8 cellular contexts compared by ENCODE assay signal in the genomic region with DNA sequence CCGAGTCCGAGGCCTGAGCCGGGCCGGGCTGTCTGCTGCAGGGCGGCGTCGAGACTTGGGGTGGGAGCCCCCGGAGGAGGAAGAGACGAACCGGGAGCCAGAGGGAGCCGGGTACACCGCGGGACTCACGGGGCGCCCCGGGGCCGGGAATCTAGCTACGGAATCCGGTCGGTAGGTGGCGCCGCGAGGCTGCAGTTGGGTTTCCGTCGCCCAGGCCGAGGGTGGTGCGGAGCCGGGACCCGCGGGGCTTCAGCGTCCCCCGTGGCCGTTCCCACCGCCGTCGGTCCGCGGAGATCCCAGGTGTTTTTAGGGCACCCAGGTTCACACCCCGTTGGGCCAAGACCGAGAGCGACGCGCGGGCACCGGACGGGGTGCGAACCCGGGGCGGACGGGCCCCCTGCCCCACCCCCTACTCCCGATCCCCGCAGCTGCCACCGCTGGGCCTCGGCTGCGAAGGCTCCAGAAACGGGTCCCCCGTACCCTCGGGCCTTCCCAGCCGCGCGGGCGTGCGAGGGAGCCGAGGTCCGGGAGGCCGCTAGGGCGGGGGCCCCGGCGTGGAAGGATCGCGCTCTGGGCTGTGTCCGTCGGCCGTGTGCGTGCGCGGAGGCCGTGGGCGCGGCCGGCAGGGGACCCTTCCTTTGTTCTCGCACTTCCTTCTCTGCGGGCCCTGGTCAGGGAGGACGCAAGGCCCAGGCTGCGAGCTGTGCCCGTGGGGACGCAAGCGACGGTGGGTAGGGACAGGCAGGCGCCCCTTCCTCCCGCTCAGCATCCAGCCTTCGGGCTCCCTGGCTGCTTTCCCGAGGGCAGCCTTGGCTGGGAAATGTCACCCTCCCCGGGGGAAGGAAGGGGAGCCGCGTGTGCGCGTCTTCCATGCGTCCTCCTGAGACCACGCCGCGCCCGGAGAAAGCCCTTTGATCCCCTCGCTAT.
DNase-seq lines count a peak whose midpoint lies in the region; ATAC-seq and TF ChIP-seq lines count a peak whose summit lies in the region.

No MANE protein-coding gene starts in this region.

- no peak for TF ChIP-seq EP300 in ovary (IDR thresholded peaks at IDR 0.05)

- H3K27me3 ChIP-seq in ovary (no peaks in the 10 kb centered on the region), thoracic aorta (replicated peaks; ENCODE audit: insufficient read depth) (no peaks in the 10 kb centered on the region)

- H3K36me3 ChIP-seq in ovary, result no peaks in the 10 kb centered on the region
- H3K36me3 ChIP-seq in thoracic aorta, result no peaks in the 10 kb centered on the region

- intact Hi-C loops in head of caudate nucleus (cut with DNase I), result loop anchor here (10.0 kb wide), 1 partner anchor 1087 kb away; no protein-coding TSS in a partner anchor
- intact Hi-C loops in ovary (cut with DNase I), result loop anchor here (5.0 to 10.0 kb wide), 7 partner anchors 149 to 1087 kb away; no protein-coding TSS in a partner anchor

- DNase-seq in AG09309 (ENCODE audit: low read depth) (peak; percentile 8), GM19238 (ENCODE audit: insufficient read length, low spot score) (peak; percentile 93), Kasumi-1 (lab: John Stamatoyannopoulos, UW) (peak; percentile 27 to 36), SK-N-DZ (ENCODE audit: low spot score) (peak; percentile 69), head of caudate nucleus (peak; percentile 39 to 93 (median 84)), ovary (peak; percentile 82 to 93 (median 89)), thoracic aorta (ENCODE audit: low spot score) (no peak)
- DNase-seq in activated naive CD4-positive, alpha-beta T cell treated with anti-CD3 and anti-CD28 coated beads, Interleukin-2, amount 50 U/mL, for 16 hours, result peak; percentile 82

- H3K27ac ChIP-seq in ovary, result peak overlapping the region; percentile 75 to 89
- no peak overlapping the region for H3K27ac ChIP-seq in thoracic aorta

- TF ChIP-seq CTCF in AG09309 (IDR thresholded peaks at IDR 0.05; ENCODE audit: control insufficient read depth, insufficient read depth, low read depth, low read length, missing control alignments) (peak; percentile 88), ovary (IDR thresholded peaks at IDR 0.05) (peak; percentile 87 to 89 (median 89)), thoracic aorta (IDR thresholded peaks at IDR 0.05) (peak; percentile 89)

- H3K9me3 ChIP-seq in ovary (no peaks in the 10 kb centered on the region), thoracic aorta (no peaks in the 10 kb centered on the region)

- TF ChIP-seq POLR2A in ovary (IDR thresholded peaks at IDR 0.05), result peak; percentile 20

- H3K4me1 ChIP-seq in ovary (ENCODE audit: insufficient read depth) (peaks cover 6% of the 10 kb centered on the region), thoracic aorta (ENCODE audit: control insufficient read depth in 1 of 2, low read depth in 2 of 2) (peaks cover 3 to 7% of the 10 kb centered on the region in 2 donors)

- no peak for ATAC-seq in thoracic aorta (ENCODE audit: insufficient number of reproducible peaks, low FRiP score, low read depth)

- H3K4me3 ChIP-seq in AG09309 (ENCODE audit: control insufficient read depth, low read depth, low read length) (peak overlapping the region; percentile 58), ovary (peak overlapping the region; percentile 70), thoracic aorta (peak overlapping the region; percentile 75)

- WGBS in ovary, 3 donors, result 2 to 5% (median 3%) methylated on average over 74 to 104 of the region's 104 CpGs

Comparison
In these comparisons a context has a peak if more than half of its experiments do, and no peak if none do; other contexts are left out.
1. H3K27ac ChIP-seq: peak in ovary (2 of 2); none in thoracic aorta (0 of 2).
2. Peak in every context shown above with its lines, with median percentiles within 50 percentile points of each other: H3K4me3 ChIP-seq and CTCF ChIP-seq.